In genomic region chr7:157997991-157998505, GRCh38 we compare ENCODE assay signal across 17 cellular contexts.
DNase-seq lines count a peak whose midpoint lies in the region; ATAC-seq, FAIRE-seq and TF ChIP-seq lines count a peak whose summit lies in the region.
"Had no signal": no experiment of that assay in that cellular context is flagged by ENCODE, and none has a peak within 500 bp of the region (broad histone marks: within the 10 kb centered on the region; RNA-seq: fewer than 3 reads in every experiment).

No MANE protein-coding gene starts in this region.

- H3K9me3 ChIP-seq in RWPE2 (ENCODE audit: severe bottlenecking) (no peaks in the 10 kb centered on the region), kidney (ENCODE audit: control insufficient read depth in 1 of 2, low read length in 2 of 2) (peaks cover 4 to 6% of the 10 kb centered on the region in 2 donors), right cardiac atrium (ENCODE audit: control insufficient read depth, low read length) (no peaks in the 10 kb centered on the region)
- H3K9me3 ChIP-seq: Caco-2 had no signal

- intact Hi-C loops in CD14-positive monocyte (cut with micrococcal nuclease) (no loop called here), kidney (cut with DNase I) (no loop called here), right cardiac atrium (cut with DNase I) (no loop called here)

- TF ChIP-seq CTCF in CD14-positive monocyte (IDR thresholded peaks at IDR 0.05) (no peak), RWPE2 (IDR thresholded peaks at IDR 0.05; ENCODE audit: poor library complexity, severe bottlenecking) (no peak), kidney (IDR thresholded peaks at IDR 0.05; ENCODE audit: borderline replicate concordance, extremely low read depth, insufficient read depth) (no peak)

- no peak for ATAC-seq in RWPE2 (ENCODE audit: low read depth)
- no peak for ATAC-seq in GM19463 (IDR thresholded peaks at IDR 0.05; ENCODE audit: unreplicated experiment)
- ATAC-seq in right cardiac atrium = no peak
- ATAC-seq: CD8-positive, alpha-beta T cell; GM23338 had no signal

- no peak overlapping the region for H3K4me3 ChIP-seq in RWPE2 (ENCODE audit: severe bottlenecking)
- H3K4me3 ChIP-seq in kidney (ENCODE audit: low read length in 2 of 2) = no peak overlapping the region
- H3K4me3 ChIP-seq in right cardiac atrium (ENCODE audit: low read length) = no peak overlapping the region
- H3K4me3 ChIP-seq: GM23338 had no signal

- H3K9me3 Mint-ChIP-seq in CD14-positive monocyte = peaks cover 0 to 8% (median 0%) of the 10 kb centered on the region in 7 donors
- H3K9me3 Mint-ChIP-seq: CD4-positive, CD25-positive, alpha-beta regulatory T cell; CD8-positive, alpha-beta T cell had no signal

- H3K27me3 ChIP-seq in RWPE2 (ENCODE audit: insufficient read depth, poor library complexity, severe bottlenecking) (no peaks in the 10 kb centered on the region), right cardiac atrium (ENCODE audit: control insufficient read depth, insufficient read depth) (no peaks in the 10 kb centered on the region)

- peaks cover 1 to 8% (median 4%) of the 10 kb centered on the region in 3 donors for H3K27me3 Mint-ChIP-seq in CD14-positive monocyte (ENCODE audit: low read depth in 3 of 3)
- H3K27me3 Mint-ChIP-seq: CD4-positive, CD25-positive, alpha-beta regulatory T cell had no signal

- H3K27ac ChIP-seq in RWPE2 (ENCODE audit: poor library complexity, severe bottlenecking) (no peak overlapping the region), kidney (ENCODE audit: low read depth in 2 of 2, low read length in 2 of 2) (no peak overlapping the region), right cardiac atrium (ENCODE audit: low read length) (no peak overlapping the region)

- DNase-seq in CD14-positive monocyte (ENCODE audit: low spot score) = peak; percentile 12
- peak; percentile 8 for DNase-seq in RWPE2 (ENCODE audit: low spot score)
- peak; percentile 37 for DNase-seq in kidney
- DNase-seq in NCI-H510A (lab: John Stamatoyannopoulos, UW) = no peak
- DNase-seq in right cardiac atrium = no peak
- DNase-seq: C1 segment of cervical spinal cord; Caco-2; CD4-positive, CD25-positive, alpha-beta regulatory T cell; CD8-positive, alpha-beta T cell; DMS153; DND-41; H7; HCEC 1CT had no signal

- no peak for FAIRE-seq in kidney (lab: Jason Lieb, UNC)
- FAIRE-seq: G401.6, GM12892 had no signal

- WGBS in right cardiac atrium = 71% methylated on average over 13 of the region's 13 CpGs

- no peak overlapping the region for H3K27ac Mint-ChIP-seq in CD14-positive monocyte
- H3K27ac Mint-ChIP-seq: CD4-positive, CD25-positive, alpha-beta regulatory T cell; CD8-positive, alpha-beta T cell; GM23338 had no signal

- no peaks in the 10 kb centered on the region for H3K36me3 Mint-ChIP-seq in CD14-positive monocyte
- H3K36me3 Mint-ChIP-seq: CD4-positive, CD25-positive, alpha-beta regulatory T cell; CD8-positive, alpha-beta T cell had no signal

- no peaks in the 10 kb centered on the region for H3K4me1 Mint-ChIP-seq in CD14-positive monocyte
- H3K4me1 Mint-ChIP-seq: CD4-positive, CD25-positive, alpha-beta regulatory T cell; GM23338 had no signal

- H3K4me1 ChIP-seq in RWPE2 (ENCODE audit: insufficient read depth, poor library complexity, severe bottlenecking) (no peaks in the 10 kb centered on the region), kidney (ENCODE audit: control insufficient read depth in 1 of 2, insufficient read depth in 1 of 2, low read depth in 1 of 2, low read length in 2 of 2) (no peaks in the 10 kb centered on the region), right cardiac atrium (ENCODE audit: control insufficient read depth, insufficient read depth, low read length) (no peaks in the 10 kb centered on the region)
- H3K4me1 ChIP-seq: Caco-2 had no signal

- no peak overlapping the region for H3K9ac ChIP-seq in kidney (ENCODE audit: low read length in 2 of 2)

- H3K36me3 ChIP-seq in RWPE2 (ENCODE audit: low read depth) = no peaks in the 10 kb centered on the region
- H3K36me3 ChIP-seq in kidney (ENCODE audit: control insufficient read depth in 1 of 2, insufficient read depth in 2 of 2, low read length in 2 of 2) = no peaks in the 10 kb centered on the region

- H3K4me3 Mint-ChIP-seq in CD14-positive monocyte = no peak overlapping the region
- H3K4me3 Mint-ChIP-seq: CD4-positive, CD25-positive, alpha-beta regulatory T cell; CD8-positive, alpha-beta T cell; GM23338 had no signal

Comparison
In these comparisons a context has a peak if more than half of its experiments do, and no peak if none do; other contexts are left out.
1. DNase-seq: peak in CD14-positive monocyte (single experiment), RWPE2 (single experiment) and kidney (single experiment); none in NCI-H510A (single experiment) and right cardiac atrium (0 of 3).